ENCODE assay signal across 9 cellular contexts in the genomic region with DNA sequence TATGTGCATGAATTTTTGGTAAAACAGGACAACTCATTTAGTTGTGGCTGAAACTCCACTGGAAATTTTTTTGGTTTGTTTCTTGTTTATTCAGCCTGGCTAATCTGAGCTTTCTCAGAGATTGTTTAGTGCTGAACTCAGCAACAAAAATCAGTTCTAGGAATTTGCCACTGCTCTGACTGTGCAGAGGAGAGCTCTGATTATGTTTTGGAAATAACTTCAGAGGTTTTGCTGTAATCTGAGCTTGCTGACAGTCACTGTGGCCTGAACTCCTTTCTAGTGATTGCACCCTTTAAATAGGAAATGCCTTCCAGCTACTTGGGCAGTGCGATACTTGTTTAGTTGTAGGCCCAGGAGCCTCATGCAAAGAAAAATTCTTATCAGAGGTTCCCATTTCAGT.
DNase-seq lines count a peak whose midpoint lies in the region; TF ChIP-seq lines count a peak whose summit lies in the region.
"Had no signal": no experiment of that assay in that cellular context is flagged by ENCODE, and none has a peak within 500 bp of the region (broad histone marks: within the 10 kb centered on the region; RNA-seq: fewer than 3 reads in every experiment).

No MANE protein-coding gene starts in this region.

- H3K36me3 Mint-ChIP-seq in chondrocyte (ENCODE audit: low read depth) (peaks cover 26% of the 10 kb centered on the region), nephron progenitor cell (ENCODE audit: low read depth) (peaks cover 17% of the 10 kb centered on the region)

- H3K27ac ChIP-seq in MM.1S (ENCODE audit: low read length) = peak overlapping the region; percentile 69; the same call in 1 of the 2 replicates
- no peak overlapping the region for H3K27ac ChIP-seq in substantia nigra (ENCODE audit: low read depth, low read length, poor library complexity, severe bottlenecking)

- H3K9me3 ChIP-seq in MM.1S (replicated peaks; ENCODE audit: insufficient read depth, low read length) = no peaks in the 10 kb centered on the region

- no peaks in the 10 kb centered on the region for H3K9me2 ChIP-seq in MM.1S (replicated peaks; ENCODE audit: insufficient read depth, low read length)

- H3K4me1 Mint-ChIP-seq in chondrocyte (ENCODE audit: low read depth) (peaks cover 28% of the 10 kb centered on the region), nephron progenitor cell (peaks cover 23% of the 10 kb centered on the region)

- in situ Hi-C loops in GM13977 (cut with MboI; ENCODE audit: low pct_unique_long_range_greater_than_20kb, low sequenced_read_pairs, unreplicated experiment) = no loop called here

- TF ChIP-seq CTCF in MM.1S (IDR thresholded peaks at IDR 0.05; ENCODE audit: low read length) (no peak), chondrocyte (IDR thresholded peaks at IDR 0.05) (no peak), nephron progenitor cell (IDR thresholded peaks at IDR 0.05) (no peak), GM13977 (IDR thresholded peaks at IDR 0.05; ENCODE audit: extremely low read depth, insufficient read depth, missing control alignments) (no peak)

- peaks cover 21% of the 10 kb centered on the region for H3F3A ChIP-seq in MM.1S (ENCODE audit: insufficient read depth, low read length)

- H3K27me3 ChIP-seq in MM.1S (replicated peaks; ENCODE audit: insufficient read depth, low read length) = no peaks in the 10 kb centered on the region

- no peak overlapping the region for H2AFZ ChIP-seq in MM.1S (ENCODE audit: low read length)

- H3K27ac Mint-ChIP-seq in chondrocyte (ENCODE audit: unreplicated experiment) = peak overlapping the region; percentile 78
- peak overlapping the region; percentile 2 for H3K27ac Mint-ChIP-seq in nephron progenitor cell

- H3K4me3 ChIP-seq in MM.1S (ENCODE audit: low read length) = no peak overlapping the region

- peaks cover 37% of the 10 kb centered on the region for H3K4me1 ChIP-seq in MM.1S (ENCODE audit: low read length)

- H3K9me3 Mint-ChIP-seq in chondrocyte (ENCODE audit: low read depth) (peaks cover 10% of the 10 kb centered on the region), nephron progenitor cell (peaks cover 18% of the 10 kb centered on the region)

- H4K20me1 ChIP-seq in MM.1S (ENCODE audit: insufficient read depth, low read length) = no peaks in the 10 kb centered on the region

- peak; percentile 78 for DNase-seq in Daoy (ENCODE audit: low read depth)
- peak; percentile 81 for DNase-seq in MM.1S
- no peak for DNase-seq in chondrocyte (ENCODE audit: low spot score)
- DNase-seq in nephron progenitor cell = no peak
- no peak for DNase-seq in substantia nigra (lab: John Stamatoyannopoulos, UW)
- no peak for DNase-seq in GM13977 (ENCODE audit: low spot score)
- DNase-seq in activated effector memory CD4-positive, alpha-beta T cell treated with Interleukin-2 at 50 U/mL for 16 hours = no peak
- no peak for DNase-seq in hippocampal formation (lab: John Stamatoyannopoulos, UW)
- DNase-seq: activated CD4-positive, alpha-beta T cell treated with anti-CD3 and anti-CD28 coated beads for 1 hour had no signal

- no peaks in the 10 kb centered on the region for H3K27me3 Mint-ChIP-seq in chondrocyte (ENCODE audit: low read depth)
- H3K27me3 Mint-ChIP-seq in nephron progenitor cell (ENCODE audit: low read depth, poor library complexity) = no peaks in the 10 kb centered on the region

- no peaks in the 10 kb centered on the region for H3K79me2 ChIP-seq in MM.1S (ENCODE audit: low read length)

- H3K4me2 ChIP-seq in MM.1S (ENCODE audit: low read depth, low read length) = peak overlapping the region; percentile 29

- H3K36me3 ChIP-seq in MM.1S (replicated peaks; ENCODE audit: insufficient read depth, low read length) = 0 out of 2 replicates have a peak, but pooled peaks cover 3% of the 10 kb centered on the region

- H3K4me3 Mint-ChIP-seq in chondrocyte (ENCODE audit: unreplicated experiment) (no peak overlapping the region), nephron progenitor cell (no peak overlapping the region)

- peak overlapping the region; percentile 12; the same call in 1 of the 2 replicates for H3K9ac ChIP-seq in MM.1S (ENCODE audit: low read length)

Comparison
In these comparisons a context has a peak if more than half of its experiments do, and no peak if none do; other contexts are left out.
1. DNase-seq: peak in Daoy (single experiment) and MM.1S (single experiment); none in chondrocyte (single experiment), nephron progenitor cell (single experiment), substantia nigra (0 of 49), GM13977 (single experiment), activated effector memory CD4-positive, alpha-beta T cell treated with Interleukin-2 at 50 U/mL for 16 hours (single experiment) and hippocampal formation (0 of 2).